Comparison of ENCODE assay signal across 1 cellular context in the genomic region with DNA sequence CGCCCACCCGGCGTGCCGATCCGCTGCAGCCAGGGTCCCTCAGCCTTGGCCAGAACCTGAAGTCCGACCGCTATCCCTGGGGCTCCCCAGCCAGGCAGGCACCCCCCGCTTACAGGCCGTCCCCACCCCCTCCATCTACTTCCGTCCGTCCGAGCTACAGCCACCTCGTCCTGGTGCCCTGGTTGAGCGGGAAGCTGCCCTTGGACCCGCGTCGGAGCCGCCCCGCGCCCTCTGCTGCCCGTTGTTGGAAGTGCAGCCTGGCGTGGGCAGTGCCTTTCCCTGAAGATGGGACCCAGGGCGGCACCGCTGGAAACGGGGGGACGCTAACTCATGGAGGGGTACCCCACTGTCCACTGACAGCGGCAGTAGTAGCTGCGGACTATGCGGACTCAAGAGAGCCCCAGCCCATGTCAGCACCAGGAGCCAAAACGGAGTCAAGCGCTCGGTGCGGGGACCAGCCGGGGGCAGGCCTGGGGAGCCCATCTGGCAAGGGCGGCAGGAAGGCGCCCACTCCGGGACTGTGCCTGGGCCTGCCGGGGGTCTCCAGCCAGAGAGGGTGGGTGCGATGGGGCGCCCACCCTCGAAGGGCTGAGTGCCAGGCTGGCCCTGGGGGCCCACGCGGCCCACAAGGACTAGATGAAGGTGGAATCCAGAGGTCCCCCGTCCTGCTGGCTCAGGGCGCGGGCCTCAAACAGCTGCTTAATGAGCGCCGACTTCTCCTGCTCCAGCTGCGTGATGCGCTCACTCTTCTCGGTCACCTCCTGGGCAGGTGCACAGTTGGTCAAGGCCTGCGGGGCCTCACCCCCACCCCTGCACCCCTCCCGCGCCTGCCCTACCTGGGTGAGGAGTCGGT.
TF ChIP-seq lines count a peak whose summit lies in the region.

No MANE protein-coding gene starts in this region.

TF ChIP-seq in WTC11, 78 proteins besides CTCF, POLR2A, EP300 and RAD21 (continued from another document):
- TF ChIP-seq, protein P1, sequence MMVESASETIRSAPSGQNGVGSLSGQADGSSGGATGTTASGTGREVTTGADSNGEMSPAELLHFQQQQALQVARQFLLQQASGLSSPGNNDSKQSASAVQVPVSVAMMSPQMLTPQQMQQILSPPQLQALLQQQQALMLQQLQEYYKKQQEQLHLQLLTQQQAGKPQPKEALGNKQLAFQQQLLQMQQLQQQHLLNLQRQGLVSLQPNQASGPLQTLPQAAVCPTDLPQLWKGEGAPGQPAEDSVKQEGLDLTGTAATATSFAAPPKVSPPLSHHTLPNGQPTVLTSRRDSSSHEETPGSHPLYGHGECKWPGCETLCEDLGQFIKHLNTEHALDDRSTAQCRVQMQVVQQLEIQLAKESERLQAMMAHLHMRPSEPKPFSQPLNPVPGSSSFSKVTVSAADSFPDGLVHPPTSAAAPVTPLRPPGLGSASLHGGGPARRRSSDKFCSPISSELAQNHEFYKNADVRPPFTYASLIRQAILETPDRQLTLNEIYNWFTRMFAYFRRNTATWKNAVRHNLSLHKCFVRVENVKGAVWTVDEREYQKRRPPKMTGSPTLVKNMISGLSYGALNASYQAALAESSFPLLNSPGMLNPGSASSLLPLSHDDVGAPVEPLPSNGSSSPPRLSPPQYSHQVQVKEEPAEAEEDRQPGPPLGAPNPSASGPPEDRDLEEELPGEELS (CRISPR knock-in tag; IDR thresholded peaks at IDR 0.05), result 0 out of 2 replicates have a peak, but pooled peaks have one; percentile 19
- TF ChIP-seq ESRRA (CRISPR knock-in tag; IDR thresholded peaks at IDR 0.05; ENCODE audit: borderline replicate concordance) (no peak), CREM (CRISPR knock-in tag; IDR thresholded peaks at IDR 0.05) (no peak), ZNF219 (CRISPR knock-in tag; IDR thresholded peaks at IDR 0.05; ENCODE audit: borderline replicate concordance) (no peak), EMX1 (CRISPR knock-in tag; IDR thresholded peaks at IDR 0.05) (no peak), ZNF416 (CRISPR knock-in tag; IDR thresholded peaks at IDR 0.05) (no peak), ELF4 (CRISPR knock-in tag; IDR thresholded peaks at IDR 0.05; ENCODE audit: low read depth) (no peak), SOX15 (CRISPR knock-in tag; IDR thresholded peaks at IDR 0.05) (no peak), ZNF671 (CRISPR knock-in tag; IDR thresholded peaks at IDR 0.05) (no peak), FOXJ3 (CRISPR knock-in tag; IDR thresholded peaks at IDR 0.05; ENCODE audit: borderline replicate concordance) (no peak), JAZF1 (CRISPR knock-in tag; IDR thresholded peaks at IDR 0.05) (no peak), MYBL2 (CRISPR knock-in tag; IDR thresholded peaks at IDR 0.05) (no peak), ZNF263 (CRISPR knock-in tag; IDR thresholded peaks at IDR 0.05; ENCODE audit: low read depth) (no peak), FOXK1 (CRISPR knock-in tag; IDR thresholded peaks at IDR 0.05) (0 out of 2 replicates have a peak, but pooled peaks have one; percentile 16)
- TF ChIP-seq, protein P2, sequence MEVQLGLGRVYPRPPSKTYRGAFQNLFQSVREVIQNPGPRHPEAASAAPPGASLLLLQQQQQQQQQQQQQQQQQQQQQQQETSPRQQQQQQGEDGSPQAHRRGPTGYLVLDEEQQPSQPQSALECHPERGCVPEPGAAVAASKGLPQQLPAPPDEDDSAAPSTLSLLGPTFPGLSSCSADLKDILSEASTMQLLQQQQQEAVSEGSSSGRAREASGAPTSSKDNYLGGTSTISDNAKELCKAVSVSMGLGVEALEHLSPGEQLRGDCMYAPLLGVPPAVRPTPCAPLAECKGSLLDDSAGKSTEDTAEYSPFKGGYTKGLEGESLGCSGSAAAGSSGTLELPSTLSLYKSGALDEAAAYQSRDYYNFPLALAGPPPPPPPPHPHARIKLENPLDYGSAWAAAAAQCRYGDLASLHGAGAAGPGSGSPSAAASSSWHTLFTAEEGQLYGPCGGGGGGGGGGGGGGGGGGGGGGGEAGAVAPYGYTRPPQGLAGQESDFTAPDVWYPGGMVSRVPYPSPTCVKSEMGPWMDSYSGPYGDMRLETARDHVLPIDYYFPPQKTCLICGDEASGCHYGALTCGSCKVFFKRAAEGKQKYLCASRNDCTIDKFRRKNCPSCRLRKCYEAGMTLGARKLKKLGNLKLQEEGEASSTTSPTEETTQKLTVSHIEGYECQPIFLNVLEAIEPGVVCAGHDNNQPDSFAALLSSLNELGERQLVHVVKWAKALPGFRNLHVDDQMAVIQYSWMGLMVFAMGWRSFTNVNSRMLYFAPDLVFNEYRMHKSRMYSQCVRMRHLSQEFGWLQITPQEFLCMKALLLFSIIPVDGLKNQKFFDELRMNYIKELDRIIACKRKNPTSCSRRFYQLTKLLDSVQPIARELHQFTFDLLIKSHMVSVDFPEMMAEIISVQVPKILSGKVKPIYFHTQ (CRISPR knock-in tag; IDR thresholded peaks at IDR 0.05), result no peak
- TF ChIP-seq, protein P3, sequence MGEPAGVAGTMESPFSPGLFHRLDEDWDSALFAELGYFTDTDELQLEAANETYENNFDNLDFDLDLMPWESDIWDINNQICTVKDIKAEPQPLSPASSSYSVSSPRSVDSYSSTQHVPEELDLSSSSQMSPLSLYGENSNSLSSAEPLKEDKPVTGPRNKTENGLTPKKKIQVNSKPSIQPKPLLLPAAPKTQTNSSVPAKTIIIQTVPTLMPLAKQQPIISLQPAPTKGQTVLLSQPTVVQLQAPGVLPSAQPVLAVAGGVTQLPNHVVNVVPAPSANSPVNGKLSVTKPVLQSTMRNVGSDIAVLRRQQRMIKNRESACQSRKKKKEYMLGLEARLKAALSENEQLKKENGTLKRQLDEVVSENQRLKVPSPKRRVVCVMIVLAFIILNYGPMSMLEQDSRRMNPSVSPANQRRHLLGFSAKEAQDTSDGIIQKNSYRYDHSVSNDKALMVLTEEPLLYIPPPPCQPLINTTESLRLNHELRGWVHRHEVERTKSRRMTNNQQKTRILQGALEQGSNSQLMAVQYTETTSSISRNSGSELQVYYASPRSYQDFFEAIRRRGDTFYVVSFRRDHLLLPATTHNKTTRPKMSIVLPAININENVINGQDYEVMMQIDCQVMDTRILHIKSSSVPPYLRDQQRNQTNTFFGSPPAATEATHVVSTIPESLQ (CRISPR knock-in tag; IDR thresholded peaks at IDR 0.05), result no peak
